Comparison of ENCODE assay signal across 1 cellular context in the genomic region with DNA sequence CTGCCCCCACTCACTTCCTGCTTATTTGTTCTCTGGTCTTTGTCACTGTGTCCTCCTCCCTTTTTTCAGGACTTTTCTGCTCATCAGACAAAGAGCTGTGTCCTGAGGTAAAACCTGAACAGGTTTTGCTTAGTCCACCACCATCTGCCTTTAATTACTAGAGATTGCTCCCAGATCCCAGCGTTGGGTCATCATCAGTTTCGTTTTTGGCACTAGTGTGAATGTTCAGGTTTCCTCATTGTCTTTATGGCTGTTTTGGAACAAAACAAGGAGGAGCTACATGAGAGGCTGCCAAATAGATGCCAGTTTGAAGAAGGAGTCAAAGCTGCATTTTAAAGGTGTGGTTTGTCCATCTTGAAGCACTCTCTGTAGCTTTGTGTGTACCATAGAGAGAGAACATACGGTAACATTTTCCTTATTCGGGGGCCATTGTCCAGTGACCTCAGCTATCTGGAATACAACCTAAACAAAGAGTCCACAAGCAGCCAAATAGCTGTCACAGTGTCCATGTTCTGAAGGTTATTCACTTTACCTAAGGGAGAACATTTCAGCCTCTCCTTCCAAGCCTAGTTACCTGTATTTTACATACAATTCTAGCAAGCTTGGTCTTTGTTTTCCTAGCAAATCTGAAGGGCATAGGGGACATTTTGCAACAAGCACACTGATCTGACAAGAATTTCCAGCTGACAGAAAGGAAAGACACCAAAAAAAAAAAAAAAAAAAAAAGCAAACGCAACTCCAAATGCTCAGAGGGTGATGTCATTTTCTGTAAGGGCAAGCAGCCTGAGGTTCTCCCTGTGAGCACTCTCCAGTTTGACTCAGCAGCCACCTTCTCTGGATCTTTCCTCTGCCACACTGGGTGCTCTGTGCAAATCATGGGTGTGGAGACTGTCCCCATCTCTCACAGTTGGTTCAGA.
TF ChIP-seq lines count a peak whose summit lies in the region.

No MANE protein-coding gene starts in this region.

TF ChIP-seq in WTC11, 78 proteins besides CTCF, POLR2A, EP300 and RAD21 (continued from another document):
- no peak for TF ChIP-seq ZNF416 (CRISPR knock-in tag; IDR thresholded peaks at IDR 0.05)
- TF ChIP-seq IRF2 (CRISPR knock-in tag; IDR thresholded peaks at IDR 0.05; ENCODE audit: borderline replicate concordance, low read depth): no peak
- no peak for TF ChIP-seq SMAD4 (CRISPR knock-in tag; IDR thresholded peaks at IDR 0.05)
- TF ChIP-seq, protein P1, sequence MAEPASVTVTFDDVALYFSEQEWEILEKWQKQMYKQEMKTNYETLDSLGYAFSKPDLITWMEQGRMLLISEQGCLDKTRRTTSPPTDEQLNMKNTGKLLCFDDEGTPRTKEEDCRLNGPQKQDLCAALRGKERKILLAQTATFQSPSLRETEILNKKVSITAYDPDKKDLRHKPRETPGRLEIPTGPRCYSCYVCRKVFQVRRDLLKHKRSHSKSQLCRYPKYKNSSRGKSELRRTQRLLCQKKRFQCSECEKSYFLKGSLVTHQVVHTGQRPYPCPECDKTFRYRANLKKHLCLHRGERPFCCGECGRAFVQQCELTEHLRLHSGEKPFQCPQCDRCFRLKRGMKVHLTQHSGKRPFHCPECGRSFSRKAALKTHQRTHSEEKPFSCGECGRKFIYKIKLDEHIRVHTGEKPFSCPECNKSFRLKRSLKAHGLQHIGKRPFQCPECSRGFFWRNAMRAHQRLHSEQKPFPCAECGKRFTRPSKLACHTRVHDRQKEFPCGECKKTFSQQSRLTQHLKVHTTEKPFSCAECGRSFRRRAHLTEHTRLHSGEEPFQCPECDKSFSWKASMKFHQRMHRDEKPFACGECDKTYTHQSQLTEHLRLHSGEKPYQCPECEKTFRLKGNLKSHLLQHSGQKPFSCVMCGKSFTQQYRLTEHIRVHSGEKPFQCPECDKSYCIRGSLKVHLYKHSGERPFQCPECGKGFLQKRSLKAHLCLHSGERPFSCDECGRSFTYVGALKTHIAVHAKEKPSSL (CRISPR knock-in tag; conservative IDR thresholded peaks at IDR 0.05): no peak
- TF ChIP-seq, protein P2, sequence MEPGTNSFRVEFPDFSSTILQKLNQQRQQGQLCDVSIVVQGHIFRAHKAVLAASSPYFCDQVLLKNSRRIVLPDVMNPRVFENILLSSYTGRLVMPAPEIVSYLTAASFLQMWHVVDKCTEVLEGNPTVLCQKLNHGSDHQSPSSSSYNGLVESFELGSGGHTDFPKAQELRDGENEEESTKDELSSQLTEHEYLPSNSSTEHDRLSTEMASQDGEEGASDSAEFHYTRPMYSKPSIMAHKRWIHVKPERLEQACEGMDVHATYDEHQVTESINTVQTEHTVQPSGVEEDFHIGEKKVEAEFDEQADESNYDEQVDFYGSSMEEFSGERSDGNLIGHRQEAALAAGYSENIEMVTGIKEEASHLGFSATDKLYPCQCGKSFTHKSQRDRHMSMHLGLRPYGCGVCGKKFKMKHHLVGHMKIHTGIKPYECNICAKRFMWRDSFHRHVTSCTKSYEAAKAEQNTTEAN (CRISPR knock-in tag; IDR thresholded peaks at IDR 0.05): no peak
- TF ChIP-seq CBFB (CRISPR knock-in tag; IDR thresholded peaks at IDR 0.05; ENCODE audit: low read depth): no peak
- no peak for TF ChIP-seq ZNF512 (CRISPR knock-in tag; IDR thresholded peaks at IDR 0.05; ENCODE audit: borderline replicate concordance)
- no peak for TF ChIP-seq ZBTB21 (CRISPR knock-in tag; IDR thresholded peaks at IDR 0.05; ENCODE audit: borderline replicate concordance)
- TF ChIP-seq, protein P3, sequence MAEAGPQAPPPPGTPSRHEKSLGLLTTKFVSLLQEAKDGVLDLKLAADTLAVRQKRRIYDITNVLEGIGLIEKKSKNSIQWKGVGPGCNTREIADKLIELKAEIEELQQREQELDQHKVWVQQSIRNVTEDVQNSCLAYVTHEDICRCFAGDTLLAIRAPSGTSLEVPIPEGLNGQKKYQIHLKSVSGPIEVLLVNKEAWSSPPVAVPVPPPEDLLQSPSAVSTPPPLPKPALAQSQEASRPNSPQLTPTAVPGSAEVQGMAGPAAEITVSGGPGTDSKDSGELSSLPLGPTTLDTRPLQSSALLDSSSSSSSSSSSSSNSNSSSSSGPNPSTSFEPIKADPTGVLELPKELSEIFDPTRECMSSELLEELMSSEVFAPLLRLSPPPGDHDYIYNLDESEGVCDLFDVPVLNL (CRISPR knock-in tag; IDR thresholded peaks at IDR 0.05; ENCODE audit: borderline replicate concordance, low read depth): no peak
- TF ChIP-seq, protein P4, sequence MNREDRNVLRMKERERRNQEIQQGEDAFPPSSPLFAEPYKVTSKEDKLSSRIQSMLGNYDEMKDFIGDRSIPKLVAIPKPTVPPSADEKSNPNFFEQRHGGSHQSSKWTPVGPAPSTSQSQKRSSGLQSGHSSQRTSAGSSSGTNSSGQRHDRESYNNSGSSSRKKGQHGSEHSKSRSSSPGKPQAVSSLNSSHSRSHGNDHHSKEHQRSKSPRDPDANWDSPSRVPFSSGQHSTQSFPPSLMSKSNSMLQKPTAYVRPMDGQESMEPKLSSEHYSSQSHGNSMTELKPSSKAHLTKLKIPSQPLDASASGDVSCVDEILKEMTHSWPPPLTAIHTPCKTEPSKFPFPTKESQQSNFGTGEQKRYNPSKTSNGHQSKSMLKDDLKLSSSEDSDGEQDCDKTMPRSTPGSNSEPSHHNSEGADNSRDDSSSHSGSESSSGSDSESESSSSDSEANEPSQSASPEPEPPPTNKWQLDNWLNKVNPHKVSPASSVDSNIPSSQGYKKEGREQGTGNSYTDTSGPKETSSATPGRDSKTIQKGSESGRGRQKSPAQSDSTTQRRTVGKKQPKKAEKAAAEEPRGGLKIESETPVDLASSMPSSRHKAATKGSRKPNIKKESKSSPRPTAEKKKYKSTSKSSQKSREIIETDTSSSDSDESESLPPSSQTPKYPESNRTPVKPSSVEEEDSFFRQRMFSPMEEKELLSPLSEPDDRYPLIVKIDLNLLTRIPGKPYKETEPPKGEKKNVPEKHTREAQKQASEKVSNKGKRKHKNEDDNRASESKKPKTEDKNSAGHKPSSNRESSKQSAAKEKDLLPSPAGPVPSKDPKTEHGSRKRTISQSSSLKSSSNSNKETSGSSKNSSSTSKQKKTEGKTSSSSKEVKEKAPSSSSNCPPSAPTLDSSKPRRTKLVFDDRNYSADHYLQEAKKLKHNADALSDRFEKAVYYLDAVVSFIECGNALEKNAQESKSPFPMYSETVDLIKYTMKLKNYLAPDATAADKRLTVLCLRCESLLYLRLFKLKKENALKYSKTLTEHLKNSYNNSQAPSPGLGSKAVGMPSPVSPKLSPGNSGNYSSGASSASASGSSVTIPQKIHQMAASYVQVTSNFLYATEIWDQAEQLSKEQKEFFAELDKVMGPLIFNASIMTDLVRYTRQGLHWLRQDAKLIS (CRISPR knock-in tag; IDR thresholded peaks at IDR 0.05; ENCODE audit: borderline replicate concordance): no peak
